ENCODE assay signal across 1 cellular context in genomic region chr7:36032362-36032818, GRCh38.
TF ChIP-seq lines count a peak whose summit lies in the region.

No MANE protein-coding gene starts in this region.

TF ChIP-seq in GM12878, 131 proteins besides CTCF, POLR2A, EP300 and RAD21 (continued from another document):
- TF ChIP-seq PRDM15 (CRISPR knock-in tag; IDR thresholded peaks at IDR 0.05) (no peak), KLF5 (IDR thresholded peaks at IDR 0.05; ENCODE audit: partially characterized antibody) (no peak), ZBTB11 (CRISPR knock-in tag; IDR thresholded peaks at IDR 0.05) (no peak), BCLAF1 (IDR thresholded peaks at IDR 0.05) (no peak), RELB (IDR thresholded peaks at IDR 0.05; ENCODE audit: low read depth) (no peak), YY1 (IDR thresholded peaks at IDR 0.05; ENCODE audit: low read depth, low read length) (no peak), POLR2AphosphoS2 (IDR thresholded peaks at IDR 0.05; ENCODE audit: low read depth, low read length) (no peak), ETV6 (conservative IDR thresholded peaks at IDR 0.05 in 1 of 2, IDR thresholded peaks at IDR 0.05 in 1 of 2; ENCODE audit: borderline replicate concordance in 1 of 2, low read depth in 1 of 2) (no peak), ASH2L (IDR thresholded peaks at IDR 0.05; ENCODE audit: borderline replicate concordance, low read depth) (no peak), MYB (IDR thresholded peaks at IDR 0.05; ENCODE audit: borderline replicate concordance, low read depth, low read length) (no peak), LARP7 (IDR thresholded peaks at IDR 0.05) (no peak), MEF2A (IDR thresholded peaks at IDR 0.05; ENCODE audit: insufficient read depth, low read depth, low read length) (no peak)
TF ChIP-seq in GM12878: peak in this region for 0.
